In the genomic region with DNA sequence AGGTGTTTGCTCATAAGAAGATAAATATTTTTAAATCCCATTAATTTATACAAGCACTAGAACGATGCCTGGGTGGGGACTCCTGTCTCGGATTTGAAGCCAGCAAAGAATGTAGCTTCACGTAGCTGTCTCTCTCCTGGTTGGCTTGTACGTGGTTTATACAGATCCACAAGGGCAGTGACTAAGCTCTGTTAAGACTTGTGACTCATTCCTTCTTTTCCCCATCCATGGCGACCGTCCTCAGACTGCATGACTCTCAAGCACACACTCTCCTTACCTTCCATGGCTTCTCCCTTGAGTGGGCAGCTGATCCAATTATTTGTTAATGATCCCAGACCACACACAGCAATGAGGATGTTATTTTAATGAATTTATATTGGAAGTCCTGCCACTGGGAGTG, we compare ENCODE assay signal across 12 cellular contexts.
DNase-seq lines count a peak whose midpoint lies in the region; ATAC-seq and TF ChIP-seq lines count a peak whose summit lies in the region.
"Had no signal": no experiment of that assay in that cellular context is flagged by ENCODE, and none has a peak within 500 bp of the region (broad histone marks: within the 10 kb centered on the region; RNA-seq: fewer than 3 reads in every experiment).

No MANE protein-coding gene starts in this region.

- H3K27ac ChIP-seq in brain microvascular endothelial cell (peak overlapping the region; percentile 57), gastrocnemius medialis (no peak overlapping the region)
- H3K27ac ChIP-seq: ascending aorta, right atrium auricular region had no signal

- DNase-seq in AG20443 (ENCODE audit: low spot score) = peak; percentile 65
- peak; percentile 63 for DNase-seq in HT-29 (ENCODE audit: low spot score)
- DNase-seq in brain microvascular endothelial cell = peak; percentile 92
- peak; percentile 97 for DNase-seq in kidney tubule cell (ENCODE audit: low spot score)
- no peak for DNase-seq in gastrocnemius medialis
- no peak for DNase-seq in stimulated activated naive CD8-positive, alpha-beta T cell treated with anti-CD3 and anti-CD28 coated beads, Interleukin-15, Interleukin-2, amounts not matched to agents 100 U/mL and 50 U/mL, for 24 hours
- DNase-seq in activated naive CD4-positive, alpha-beta T cell (lab: John Stamatoyannopoulos, UW) = no peak
- DNase-seq: activated CD8-positive, alpha-beta memory T cell treated with anti-CD3 and anti-CD28 coated beads, Interleukin-2, amount 10 ng/mL, durations not matched to agents 7 days and 5 days; foreskin melanocyte had no signal

- intact Hi-C loops in gastrocnemius medialis (cut with DNase I; ENCODE audit: low total_unique reads) = no loop called here

- no peaks in the 10 kb centered on the region for H3K27me3 ChIP-seq in brain microvascular endothelial cell (replicated peaks)
- no peaks in the 10 kb centered on the region for H3K27me3 ChIP-seq in gastrocnemius medialis
- H3K27me3 ChIP-seq: ascending aorta, right atrium auricular region had no signal

- TF ChIP-seq CTCF in brain microvascular endothelial cell (IDR thresholded peaks at IDR 0.05; ENCODE audit: low read depth, low read length, missing control alignments) = no peak
- no peak for TF ChIP-seq CTCF in gastrocnemius medialis (IDR thresholded peaks at IDR 0.05 in 4 of 5, conservative IDR thresholded peaks at IDR 0.05 in 1 of 5)

- no peak for TF ChIP-seq POLR2A in gastrocnemius medialis (IDR thresholded peaks at IDR 0.05)

- in situ Hi-C loops in brain microvascular endothelial cell (cut with HindIII; ENCODE audit: low pct_ligation_motif_present, low sequenced_read_pairs) = loop anchor here (25.0 kb wide), 1 partner anchor 1096 kb away; no protein-coding TSS in a partner anchor
- in situ Hi-C loops in gastrocnemius medialis (cut with MboI; ENCODE audit: low sequenced_read_pairs in 4 of 4) = loop anchor here in 1 of 4 donors (25.0 kb wide), 1 partner anchor 329 kb away; no protein-coding TSS in a partner anchor

- H3K36me3 ChIP-seq in brain microvascular endothelial cell (replicated peaks) (no peaks in the 10 kb centered on the region), gastrocnemius medialis (no peaks in the 10 kb centered on the region)
- H3K36me3 ChIP-seq: ascending aorta, right atrium auricular region had no signal

- no peaks in the 10 kb centered on the region for H3K9me3 ChIP-seq in gastrocnemius medialis
- H3K9me3 ChIP-seq: ascending aorta, right atrium auricular region had no signal

- no peak overlapping the region for H3K4me3 ChIP-seq in brain microvascular endothelial cell (ENCODE audit: low read depth, low read length)
- no peak overlapping the region for H3K4me3 ChIP-seq in gastrocnemius medialis
- H3K4me3 ChIP-seq: ascending aorta, right atrium auricular region had no signal

- ATAC-seq in gastrocnemius medialis = no peak
- ATAC-seq in stimulated activated naive CD8-positive, alpha-beta T cell treated with anti-CD3 and anti-CD28 coated beads, Interleukin-15, Interleukin-2, amounts not matched to agents 100 U/mL and 50 U/mL, for 24 hours = no peak
- ATAC-seq in GM21737 (IDR thresholded peaks at IDR 0.05; ENCODE audit: unreplicated experiment) = no peak
- ATAC-seq: activated CD8-positive, alpha-beta memory T cell treated with anti-CD3 and anti-CD28 coated beads, Interleukin-2, amount 10 ng/mL, durations not matched to agents 7 days and 5 days had no signal

- H3K4me1 ChIP-seq in gastrocnemius medialis = no peaks in the 10 kb centered on the region
- H3K4me1 ChIP-seq: ascending aorta, right atrium auricular region had no signal

Comparison
In these comparisons a context has a peak if more than half of its experiments do, and no peak if none do; other contexts are left out.
1. DNase-seq: peak in AG20443 (single experiment), HT-29 (single experiment), brain microvascular endothelial cell (single experiment) and kidney tubule cell (single experiment); none in gastrocnemius medialis (0 of 2), stimulated activated naive CD8-positive, alpha-beta T cell treated with anti-CD3 and anti-CD28 coated beads, Interleukin-15, Interleukin-2, amounts not matched to agents 100 U/mL and 50 U/mL, for 24 hours (single experiment) and activated naive CD4-positive, alpha-beta T cell (0 of 4).